In the genomic region with DNA sequence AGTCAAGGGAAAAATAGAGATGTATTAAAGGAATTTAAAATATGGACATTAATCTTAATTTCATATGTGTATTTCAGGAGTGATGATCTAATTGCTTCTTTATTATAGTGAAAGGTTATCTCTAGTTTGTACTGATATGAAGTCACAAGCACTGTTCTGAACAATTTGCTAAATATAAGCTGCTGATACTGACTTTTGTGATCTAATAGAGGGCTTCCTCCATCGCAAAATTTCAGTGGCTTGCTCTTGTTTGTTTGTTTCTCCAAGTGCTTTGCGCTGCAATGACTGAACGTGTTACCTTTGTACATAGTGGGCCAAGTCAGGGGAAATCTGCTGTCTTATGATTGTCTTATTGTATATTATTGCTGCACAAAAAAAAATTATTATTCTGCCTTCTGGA, we compare ENCODE assay signal across 19 cellular contexts.
DNase-seq lines count a peak whose midpoint lies in the region; ATAC-seq and TF ChIP-seq lines count a peak whose summit lies in the region.
"Had no signal": no experiment of that assay in that cellular context is flagged by ENCODE, and none has a peak within 500 bp of the region (broad histone marks: within the 10 kb centered on the region; RNA-seq: fewer than 3 reads in every experiment).

No MANE protein-coding gene starts in this region.

- peak; percentile 80 for ATAC-seq in Right ventricle myocardium superior (ENCODE audit: poor library complexity)
- ATAC-seq in heart right ventricle: peak in 7 of 8 donors; percentile 16 to 92 (median 76)
- peak; percentile 86 for ATAC-seq in left ventricle myocardium superior
- ATAC-seq: CD8-positive, alpha-beta T cell had no signal

- H3K27ac ChIP-seq in right atrium auricular region (peak overlapping the region in 1 of 2 donors; percentile 83), heart right ventricle (peak overlapping the region; percentile 1 to 71 (median 54))
- H3K27ac ChIP-seq: BLaER1, C4-2B had no signal

- H3K9me3 Mint-ChIP-seq in immature natural killer cell: peaks cover 0 to 14% (median 1%) of the 10 kb centered on the region in 6 donors

- peaks cover 0 to 2% (median 0%) of the 10 kb centered on the region in 3 donors for H3K27me3 Mint-ChIP-seq in immature natural killer cell (ENCODE audit: low read depth in 3 of 3)
- H3K27me3 Mint-ChIP-seq: B cell; CD4-positive, CD25-positive, alpha-beta regulatory T cell had no signal

- no peak overlapping the region for H3K4me3 Mint-ChIP-seq in immature natural killer cell
- H3K4me3 Mint-ChIP-seq: B cell; CD4-positive, CD25-positive, alpha-beta regulatory T cell; CD8-positive, alpha-beta T cell; HFFc6 had no signal

- H3K9me3 ChIP-seq in right atrium auricular region (peaks cover 0 to 11% of the 10 kb centered on the region in 2 donors), heart right ventricle (peaks cover 0 to 16% (median 0%) of the 10 kb centered on the region in 11 donors)
- H3K9me3 ChIP-seq: BLaER1, Caco-2, HAP-1 had no signal

- no peak overlapping the region for H3K27ac Mint-ChIP-seq in immature natural killer cell
- H3K27ac Mint-ChIP-seq: B cell; CD4-positive, CD25-positive, alpha-beta regulatory T cell; CD8-positive, alpha-beta T cell; HFFc6 had no signal

- in situ Hi-C loops in ACHN (cut with HindIII; ENCODE audit: low pct_ligation_motif_present, low pct_unique_long_range_greater_than_20kb, low sequenced_read_pairs): no loop called here

- no peaks in the 10 kb centered on the region for H3K4me1 Mint-ChIP-seq in immature natural killer cell
- H3K4me1 Mint-ChIP-seq: B cell; CD4-positive, CD25-positive, alpha-beta regulatory T cell had no signal

- intact Hi-C loops in Right ventricle myocardium superior (cut with DNase I) (loop anchor here (10.0 kb wide), 1 partner anchor 142 kb away; no protein-coding TSS in a partner anchor), heart right ventricle (cut with DNase I) (loop anchor here in 1 of 10 donors (10.0 kb wide), 1 partner anchor 48 kb away; no protein-coding TSS in a partner anchor), left ventricle myocardium superior (cut with micrococcal nuclease) (no loop called here)

- no peaks in the 10 kb centered on the region for H3K36me3 Mint-ChIP-seq in immature natural killer cell
- H3K36me3 Mint-ChIP-seq: CD8-positive, alpha-beta T cell had no signal

- H3K36me3 ChIP-seq in right atrium auricular region (no peaks in the 10 kb centered on the region), heart right ventricle (no peaks in the 10 kb centered on the region)
- H3K36me3 ChIP-seq: BLaER1, HAP-1 had no signal

- DNase-seq in Right ventricle myocardium superior (no peak), right atrium auricular region (ENCODE audit: low spot score) (no peak), heart right ventricle (no peak), left ventricle myocardium superior (no peak), ACHN (no peak), immature natural killer cell (no peak)
- no peak for DNase-seq in activated CD8-positive, alpha-beta memory T cell treated with anti-CD3 and anti-CD28 coated beads for 24 hours
- DNase-seq: Caco-2; CD4-positive, CD25-positive, alpha-beta regulatory T cell; CD8-positive, alpha-beta T cell; DMS79; EL; GDM1; GOT3; HFFc6 had no signal

- H3K4me3 ChIP-seq in right atrium auricular region (no peak overlapping the region), heart right ventricle (no peak overlapping the region)
- H3K4me3 ChIP-seq: BLaER1, HAP-1 had no signal

- H3K27me3 ChIP-seq in right atrium auricular region (no peaks in the 10 kb centered on the region), heart right ventricle (no peaks in the 10 kb centered on the region)
- H3K27me3 ChIP-seq: BLaER1 had no signal

- TF ChIP-seq CTCF in right atrium auricular region (IDR thresholded peaks at IDR 0.05) (no peak), heart right ventricle (IDR thresholded peaks at IDR 0.05) (no peak)

- 46 to 58% methylated on average over 3 of the region's 3 CpGs for whole genome bisulfite sequencing in heart right ventricle, 2 donors

- H3K4me1 ChIP-seq in right atrium auricular region (no peaks in the 10 kb centered on the region), heart right ventricle (peaks cover 0 to 13% (median 4%) of the 10 kb centered on the region in 9 donors)
- H3K4me1 ChIP-seq: BLaER1, Caco-2, HAP-1 had no signal
